ENCODE assay signal across 29 cellular contexts in the genomic region with DNA sequence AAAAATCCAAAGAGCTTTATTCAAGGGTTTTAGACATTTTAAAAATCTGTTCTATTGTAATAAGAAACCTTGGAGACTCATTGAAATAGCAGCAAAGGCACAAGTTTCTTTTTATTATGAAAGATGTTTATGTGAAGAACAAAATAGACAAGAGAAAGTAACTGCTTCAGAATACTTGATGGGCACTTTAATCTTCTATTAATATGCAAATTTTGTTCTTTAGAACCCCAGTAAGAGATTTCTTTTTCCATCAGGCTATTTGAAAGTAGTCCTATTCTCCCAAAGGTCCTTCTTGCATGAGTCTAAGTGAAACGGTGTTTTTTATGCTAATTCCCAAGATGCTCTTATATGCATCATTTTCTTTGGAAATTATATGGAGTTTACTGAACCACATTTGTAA.
"Had no signal": no experiment of that assay in that cellular context is flagged by ENCODE, and none has a peak within 500 bp of the region (broad histone marks: within the 10 kb centered on the region; RNA-seq: fewer than 3 reads in every experiment).

No MANE protein-coding gene starts in this region.

- H3K4me1 ChIP-seq: adrenal gland, body of pancreas, esophagus muscularis mucosa, foreskin keratinocyte had no signal

- H3K27me3 ChIP-seq: adrenal gland, body of pancreas, esophagus muscularis mucosa, foreskin keratinocyte, gastrocnemius medialis had no signal

- H3K36me3 ChIP-seq: adrenal gland, esophagus muscularis mucosa, gastrocnemius medialis, WERI-Rb-1 had no signal

- H3K9me3 ChIP-seq: adrenal gland, gastrocnemius medialis had no signal

- ATAC-seq: activated CD4-positive, CD25-positive, alpha-beta regulatory T cell treated with anti-CD3 and anti-CD28 coated beads, Interleukin-2, amount 50 U/mL, for 24 hours; activated CD8-positive, alpha-beta T cell treated with anti-CD3 and anti-CD28 coated beads for 36 hours; activated naive CD8-positive, alpha-beta T cell treated with anti-CD3 and anti-CD28 coated beads, Interleukin-2, amount 50 U/mL, for 24 hours; activated T-cell treated with anti-CD3 and anti-CD28 coated beads, Interleukin-2, amount 50 U/mL, for 4 hours; body of pancreas; effector memory CD8-positive, alpha-beta T cell; foreskin keratinocyte; gastrocnemius medialis; T-helper 17 cell had no signal

- H3K4me3 ChIP-seq: adrenal gland, body of pancreas, esophagus muscularis mucosa, gastrocnemius medialis had no signal

- DNase-seq: activated B cell treated with CpG ODN at 0.5 μM for 24 hours; activated CD4-positive, alpha-beta T cell treated with anti-CD3 and anti-CD28 coated beads for 48 hours; activated CD4-positive, alpha-beta T cell treated with anti-CD3 and anti-CD28 coated beads, Interleukin-2, amount 50 U/mL, for 1 hour; activated CD4-positive, alpha-beta T cell treated with anti-CD3 and anti-CD28 coated beads, Interleukin-2, amount 50 U/mL, for 48 hours; activated CD8-positive, alpha-beta memory T cell treated with anti-CD3 and anti-CD28 coated beads for 24 hours; activated CD8-positive, alpha-beta T cell treated with anti-CD3 and anti-CD28 coated beads for 36 hours; activated effector memory CD4-positive, alpha-beta T cell treated with anti-CD3 and anti-CD28 coated beads, Interleukin-2, amount 50 U/mL, for 16 hours; activated naive CD4-positive, alpha-beta T cell treated with anti-CD3 and anti-CD28 coated beads for 36 hours; activated naive CD8-positive, alpha-beta T cell treated with anti-CD3 and anti-CD28 coated beads for 36 hours; activated naive CD8-positive, alpha-beta T cell treated with anti-CD3 and anti-CD28 coated beads, Interleukin-2, amount 50 U/mL, for 24 hours; activated T-cell treated with anti-CD3 and anti-CD28 coated beads, Interleukin-2, amount 50 U/mL, for 4 hours; adrenal gland; amygdala; aorta; body of pancreas; caudate nucleus; cortex of kidney; dermis blood vessel endothelial cell; effector CD4-positive, alpha-beta T cell; effector memory CD8-positive, alpha-beta T cell; erythroblast; foreskin keratinocyte; gastrocnemius medialis; T-helper 1 cell; T-helper 17 cell; T1000; WERI-Rb-1 had no signal

- H3K27ac ChIP-seq: adrenal gland, body of pancreas, esophagus muscularis mucosa, foreskin keratinocyte, gastrocnemius medialis, WERI-Rb-1 had no signal
